Comparison of ENCODE assay signal across 27 cellular contexts in genomic region chr18:1006309-1006708, GRCh38.
"Had no signal": no experiment of that assay in that cellular context is flagged by ENCODE, and none has a peak within 500 bp of the region (broad histone marks: within the 10 kb centered on the region; RNA-seq: fewer than 3 reads in every experiment).

No MANE protein-coding gene starts in this region.

- H3K4me3 Mint-ChIP-seq: naive thymus-derived CD8-positive, alpha-beta T cell; nephron; neural crest cell; stimulated activated naive B cell treated with anti-CD40 and anti-IgM and Interleukin-4, amounts not matched to agents 10 μg/mL and 1 μg/mL and 100 μg/mL, for 72 hours; stimulated activated naive CD8-positive, alpha-beta T cell treated with anti-CD3 and anti-CD28 coated beads, Interleukin-15, Interleukin-2, amounts not matched to agents 100 ng/mL and 50 ng/mL, for 24 hours; type B pancreatic cell had no signal

- H3K36me3 Mint-ChIP-seq: stimulated activated naive B cell treated with anti-CD40 and anti-IgM and Interleukin-4, amounts not matched to agents 10 μg/mL and 1 μg/mL and 100 μg/mL, for 72 hours; type B pancreatic cell had no signal

- H3K27ac Mint-ChIP-seq: naive thymus-derived CD8-positive, alpha-beta T cell; nephron; stimulated activated naive B cell treated with anti-CD40 and anti-IgM and Interleukin-4, amounts not matched to agents 10 μg/mL and 1 μg/mL and 100 μg/mL, for 72 hours; stimulated activated naive CD8-positive, alpha-beta T cell treated with anti-CD3 and anti-CD28 coated beads, Interleukin-15, Interleukin-2, amounts not matched to agents 100 ng/mL and 50 ng/mL, for 24 hours; type B pancreatic cell had no signal

- H3K4me3 ChIP-seq: left lung, lower lobe of right lung, pancreas, prostate gland, skin epidermis, tibial nerve had no signal

- ATAC-seq: left colon; left lung; lower lobe of right lung; naive thymus-derived CD8-positive, alpha-beta T cell; pancreas; right cardiac atrium; sciatic nerve; stimulated activated naive B cell treated with anti-CD40 and anti-IgM and Interleukin-4, amounts not matched to agents 10 μg/mL and 1 μg/mL and 100 μg/mL, for 72 hours had no signal

- H3K27ac ChIP-seq: left lung, lower lobe of right lung, pancreas, prostate gland, skin epidermis, tibial nerve had no signal

- FAIRE-seq: kidney, pancreas had no signal

- H3K27me3 ChIP-seq: left lung, pancreas, tibial nerve had no signal

- H3K27me3 Mint-ChIP-seq: stimulated activated naive B cell treated with anti-CD40 and anti-IgM and Interleukin-4, amounts not matched to agents 10 μg/mL and 1 μg/mL and 100 μg/mL, for 72 hours; stimulated activated naive CD8-positive, alpha-beta T cell treated with anti-CD3 and anti-CD28 coated beads, Interleukin-15, Interleukin-2, amounts not matched to agents 100 ng/mL and 50 ng/mL, for 24 hours; type B pancreatic cell had no signal

- H3K36me3 ChIP-seq: left lung, lower lobe of right lung, pancreas, prostate gland, tibial nerve had no signal

- H3K9me3 ChIP-seq: left lung, lower lobe of right lung, pancreas, prostate gland, tibial nerve had no signal

- H3K4me1 Mint-ChIP-seq: neural crest cell; stimulated activated naive B cell treated with anti-CD40 and anti-IgM and Interleukin-4, amounts not matched to agents 10 μg/mL and 1 μg/mL and 100 μg/mL, for 72 hours had no signal

- DNase-seq: hippocampal formation; kidney; left colon; left lung; lower lobe of right lung; mammary epithelial cell; mesenchymal stem cell; naive thymus-derived CD8-positive, alpha-beta T cell; nucleus accumbens; pancreas; posterior cingulate gyrus; retina; right cardiac atrium; stimulated activated CD4-positive, alpha-beta T cell treated with anti-CD3 and anti-CD28 coated beads, Interleukin-12 subunit alpha, Interleukin-12 subunit beta, amount 100 ng/mL, for 4 hours; stimulated activated CD4-positive, alpha-beta T cell treated with anti-CD3 and anti-CD28 coated beads, Interleukin-15, amount 100 ng/mL, for 24 hours; stimulated activated CD4-positive, alpha-beta T cell treated with anti-CD3 and anti-CD28 coated beads, Interleukin-2, amount 100 ng/mL, for 24 hours; stimulated activated CD4-positive, alpha-beta T cell treated with anti-CD3 and anti-CD28 coated beads, Interleukin-4, amount 100 ng/mL, for 1 hour; stimulated activated naive B cell treated with anti-CD40 and anti-IgM and Interleukin-4, amounts not matched to agents 10 μg/mL and 1 μg/mL and 100 μg/mL, for 72 hours; substantia nigra had no signal

- H3K4me1 ChIP-seq: left lung, lower lobe of right lung, pancreas, prostate gland, tibial nerve had no signal
